ENCODE assay signal across 1 cellular context in the genomic region with DNA sequence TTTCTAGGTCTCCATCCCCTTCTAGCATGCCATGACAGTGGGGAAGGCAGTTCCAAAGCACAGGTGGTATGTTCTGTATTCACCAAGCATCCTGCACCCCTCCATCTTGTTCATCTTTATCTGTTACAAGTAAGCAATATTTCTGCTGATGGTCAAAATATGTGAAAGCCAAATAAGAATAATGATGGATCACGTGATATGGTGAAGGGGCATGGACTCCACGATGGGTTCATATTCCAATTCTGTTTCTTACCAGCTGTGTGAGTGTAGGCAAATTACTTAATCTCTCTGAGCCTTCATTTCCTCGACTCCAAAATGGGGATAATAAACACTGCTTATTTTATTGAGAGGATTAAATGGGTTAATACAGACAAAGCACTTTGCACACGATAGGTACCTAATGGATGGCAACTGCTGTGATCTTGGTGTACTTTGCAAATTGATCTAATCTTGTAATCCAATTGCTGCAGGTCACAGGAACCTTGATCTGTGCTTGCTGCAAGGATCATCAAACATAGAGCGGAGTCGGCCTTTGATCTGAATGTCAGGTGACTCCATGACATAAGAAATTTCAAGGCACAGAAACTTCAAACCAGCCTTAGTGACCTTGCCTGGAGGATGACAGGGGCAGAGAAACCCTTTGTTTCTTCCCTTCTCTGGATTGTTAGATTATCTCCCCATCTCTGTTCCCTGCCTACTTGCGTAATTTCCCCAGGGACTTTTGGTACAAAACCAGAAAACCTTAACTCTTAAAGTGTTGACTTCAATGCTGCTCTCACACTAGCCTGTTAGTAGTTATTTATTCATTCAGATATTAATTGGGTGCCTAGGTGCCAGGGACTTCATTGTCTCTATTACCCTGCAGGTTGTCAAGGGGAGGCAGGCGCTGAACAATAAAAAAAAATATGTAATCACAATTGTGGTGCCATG.
TF ChIP-seq lines count a peak whose summit lies in the region.

No MANE protein-coding gene starts in this region.

TF ChIP-seq in HepG2, 621 proteins besides CTCF, POLR2A, EP300 and RAD21 (continued from another document and continues in another):
- no peak for TF ChIP-seq ZNF33A (CRISPR knock-in tag; IDR thresholded peaks at IDR 0.05; ENCODE audit: borderline replicate concordance)
- TF ChIP-seq DMTF1 (CRISPR knock-in tag; IDR thresholded peaks at IDR 0.05), result no peak
- TF ChIP-seq RXRA (CRISPR knock-in tag; IDR thresholded peaks at IDR 0.05), result peak; percentile 97; the same call in 1 of the 2 replicates
- TF ChIP-seq, protein P1, sequence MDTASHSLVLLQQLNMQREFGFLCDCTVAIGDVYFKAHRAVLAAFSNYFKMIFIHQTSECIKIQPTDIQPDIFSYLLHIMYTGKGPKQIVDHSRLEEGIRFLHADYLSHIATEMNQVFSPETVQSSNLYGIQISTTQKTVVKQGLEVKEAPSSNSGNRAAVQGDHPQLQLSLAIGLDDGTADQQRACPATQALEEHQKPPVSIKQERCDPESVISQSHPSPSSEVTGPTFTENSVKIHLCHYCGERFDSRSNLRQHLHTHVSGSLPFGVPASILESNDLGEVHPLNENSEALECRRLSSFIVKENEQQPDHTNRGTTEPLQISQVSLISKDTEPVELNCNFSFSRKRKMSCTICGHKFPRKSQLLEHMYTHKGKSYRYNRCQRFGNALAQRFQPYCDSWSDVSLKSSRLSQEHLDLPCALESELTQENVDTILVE (CRISPR knock-in tag; IDR thresholded peaks at IDR 0.05), result peak; percentile 83
- TF ChIP-seq, protein P2, sequence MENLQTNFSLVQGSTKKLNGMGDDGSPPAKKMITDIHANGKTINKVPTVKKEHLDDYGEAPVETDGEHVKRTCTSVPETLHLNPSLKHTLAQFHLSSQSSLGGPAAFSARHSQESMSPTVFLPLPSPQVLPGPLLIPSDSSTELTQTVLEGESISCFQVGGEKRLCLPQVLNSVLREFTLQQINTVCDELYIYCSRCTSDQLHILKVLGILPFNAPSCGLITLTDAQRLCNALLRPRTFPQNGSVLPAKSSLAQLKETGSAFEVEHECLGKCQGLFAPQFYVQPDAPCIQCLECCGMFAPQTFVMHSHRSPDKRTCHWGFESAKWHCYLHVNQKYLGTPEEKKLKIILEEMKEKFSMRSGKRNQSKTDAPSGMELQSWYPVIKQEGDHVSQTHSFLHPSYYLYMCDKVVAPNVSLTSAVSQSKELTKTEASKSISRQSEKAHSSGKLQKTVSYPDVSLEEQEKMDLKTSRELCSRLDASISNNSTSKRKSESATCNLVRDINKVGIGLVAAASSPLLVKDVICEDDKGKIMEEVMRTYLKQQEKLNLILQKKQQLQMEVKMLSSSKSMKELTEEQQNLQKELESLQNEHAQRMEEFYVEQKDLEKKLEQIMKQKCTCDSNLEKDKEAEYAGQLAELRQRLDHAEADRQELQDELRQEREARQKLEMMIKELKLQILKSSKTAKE (CRISPR knock-in tag; IDR thresholded peaks at IDR 0.05; ENCODE audit: borderline replicate concordance), result peak; percentile 85
- TF ChIP-seq TMF1 (CRISPR knock-in tag; IDR thresholded peaks at IDR 0.05; ENCODE audit: low read depth), result no peak
- TF ChIP-seq ZKSCAN5 (CRISPR knock-in tag; IDR thresholded peaks at IDR 0.05), result no peak
- peak; percentile 89 for TF ChIP-seq FOXO1 (CRISPR knock-in tag; IDR thresholded peaks at IDR 0.05)
- TF ChIP-seq CENPBD1 (CRISPR knock-in tag; IDR thresholded peaks at IDR 0.05; ENCODE audit: borderline replicate concordance, low read depth), result no peak
- peak; percentile 79 for TF ChIP-seq ZMYM3 (CRISPR knock-in tag; IDR thresholded peaks at IDR 0.05)
- TF ChIP-seq RFXAP (CRISPR knock-in tag; IDR thresholded peaks at IDR 0.05; ENCODE audit: borderline replicate concordance), result peak; percentile 51; the same call in 1 of the 2 replicates
- peak; percentile 76 for TF ChIP-seq ATF1 (CRISPR knock-in tag; IDR thresholded peaks at IDR 0.05)
- TF ChIP-seq PAX8 (CRISPR knock-in tag; IDR thresholded peaks at IDR 0.05; ENCODE audit: borderline replicate concordance), result no peak
- TF ChIP-seq, protein P3, sequence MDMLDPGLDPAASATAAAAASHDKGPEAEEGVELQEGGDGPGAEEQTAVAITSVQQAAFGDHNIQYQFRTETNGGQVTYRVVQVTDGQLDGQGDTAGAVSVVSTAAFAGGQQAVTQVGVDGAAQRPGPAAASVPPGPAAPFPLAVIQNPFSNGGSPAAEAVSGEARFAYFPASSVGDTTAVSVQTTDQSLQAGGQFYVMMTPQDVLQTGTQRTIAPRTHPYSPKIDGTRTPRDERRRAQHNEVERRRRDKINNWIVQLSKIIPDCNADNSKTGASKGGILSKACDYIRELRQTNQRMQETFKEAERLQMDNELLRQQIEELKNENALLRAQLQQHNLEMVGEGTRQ (IDR thresholded peaks at IDR 0.05; ENCODE audit: low read depth, low read length), result peak; percentile 76
- TF ChIP-seq, protein P3 (CRISPR knock-in tag; IDR thresholded peaks at IDR 0.05; ENCODE audit: borderline replicate concordance), result peak; percentile 89; the same call in 1 of the 2 replicates
- peak; percentile 48; the same call in 1 of the 2 replicates for TF ChIP-seq ZBTB20 (CRISPR knock-in tag; IDR thresholded peaks at IDR 0.05; ENCODE audit: borderline replicate concordance, low read depth)
- peak; percentile 71; the same call in 1 of the 2 replicates for TF ChIP-seq KLF6 (CRISPR knock-in tag; IDR thresholded peaks at IDR 0.05)
- peak; percentile 94 for TF ChIP-seq MEIS2 (CRISPR knock-in tag; IDR thresholded peaks at IDR 0.05)
- peak; percentile 88 for TF ChIP-seq HHEX (CRISPR knock-in tag; IDR thresholded peaks at IDR 0.05)
- no peak for TF ChIP-seq ZNF44 (CRISPR knock-in tag; IDR thresholded peaks at IDR 0.05)
- peak; percentile 62; the same call in 1 of the 2 replicates for TF ChIP-seq YEATS2 (CRISPR knock-in tag; IDR thresholded peaks at IDR 0.05; ENCODE audit: borderline replicate concordance)
- no peak for TF ChIP-seq MAF1 (CRISPR knock-in tag; IDR thresholded peaks at IDR 0.05; ENCODE audit: borderline replicate concordance)
- TF ChIP-seq ZNF546 (CRISPR knock-in tag; conservative IDR thresholded peaks at IDR 0.05), result no peak
- TF ChIP-seq, protein P4, sequence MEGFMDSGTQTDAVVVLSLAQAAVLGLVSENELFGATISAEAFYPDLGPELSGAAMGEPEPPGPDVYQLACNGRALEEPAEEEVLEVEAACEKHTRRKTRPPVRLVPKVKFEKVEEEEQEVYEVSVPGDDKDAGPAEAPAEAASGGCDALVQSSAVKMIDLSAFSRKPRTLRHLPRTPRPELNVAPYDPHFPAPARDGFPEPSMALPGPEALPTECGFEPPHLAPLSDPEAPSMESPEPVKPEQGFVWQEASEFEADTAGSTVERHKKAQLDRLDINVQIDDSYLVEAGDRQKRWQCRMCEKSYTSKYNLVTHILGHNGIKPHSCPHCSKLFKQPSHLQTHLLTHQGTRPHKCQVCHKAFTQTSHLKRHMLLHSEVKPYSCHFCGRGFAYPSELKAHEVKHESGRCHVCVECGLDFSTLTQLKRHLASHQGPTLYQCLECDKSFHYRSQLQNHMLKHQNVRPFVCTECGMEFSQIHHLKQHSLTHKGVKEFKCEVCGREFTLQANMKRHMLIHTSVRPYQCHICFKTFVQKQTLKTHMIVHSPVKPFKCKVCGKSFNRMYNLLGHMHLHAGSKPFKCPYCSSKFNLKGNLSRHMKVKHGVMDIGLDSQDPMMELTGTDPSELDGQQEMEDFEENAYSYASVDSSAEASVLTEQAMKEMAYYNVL (CRISPR knock-in tag; IDR thresholded peaks at IDR 0.05; ENCODE audit: borderline replicate concordance), result peak; percentile 92
- no peak for TF ChIP-seq CEBPZ (IDR thresholded peaks at IDR 0.05; ENCODE audit: low read length)
- peak; percentile 94 for TF ChIP-seq CEBPG (CRISPR knock-in tag; IDR thresholded peaks at IDR 0.05)
- TF ChIP-seq FOXA1 (IDR thresholded peaks at IDR 0.05), result no peak; the same call in 1 of the 2 replicates
- TF ChIP-seq FOXA1 (CRISPR knock-in tag; IDR thresholded peaks at IDR 0.05), result peak; percentile 84
- no peak for TF ChIP-seq MAZ (IDR thresholded peaks at IDR 0.05; ENCODE audit: borderline replicate concordance, low read depth, low read length)
- no peak for TF ChIP-seq MAZ (CRISPR knock-in tag; IDR thresholded peaks at IDR 0.05; ENCODE audit: low read depth)
- no peak for TF ChIP-seq HES4 (CRISPR knock-in tag; IDR thresholded peaks at IDR 0.05; ENCODE audit: borderline replicate concordance)
- peak; percentile 89 for TF ChIP-seq AHDC1 (CRISPR knock-in tag; IDR thresholded peaks at IDR 0.05; ENCODE audit: borderline replicate concordance)
